ENCODE assay signal across 8 cellular contexts in the genomic region with DNA sequence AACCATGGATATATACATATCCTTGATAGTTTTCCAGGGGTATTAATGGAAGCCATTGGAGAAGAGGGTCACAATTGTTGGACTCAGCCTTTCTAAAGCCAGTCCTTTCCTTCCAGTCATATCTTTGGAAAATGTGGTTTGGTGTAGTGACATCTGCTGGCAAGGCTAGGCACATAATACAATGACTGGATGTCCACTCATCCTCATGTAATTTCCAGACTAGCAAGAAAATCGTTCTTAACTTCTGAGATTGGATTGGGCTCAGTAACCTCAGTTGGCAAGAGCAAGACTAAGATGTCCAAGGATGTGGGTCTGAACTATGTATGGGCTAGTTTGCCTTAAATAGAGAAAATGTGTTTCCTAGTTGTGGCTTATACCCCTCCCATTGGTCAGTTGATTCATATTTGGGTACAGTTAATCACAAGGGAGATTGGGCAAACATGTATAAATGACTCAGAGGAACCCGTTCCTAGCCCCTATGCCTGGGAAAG. TPM values are rescaled to one million over a fixed set of nuclear protein-coding genes. Genes with fewer than 3 reads are reported as not detected.
DNase-seq lines count a peak whose midpoint lies in the region; ATAC-seq and TF ChIP-seq lines count a peak whose summit lies in the region.

No MANE protein-coding gene starts in this region.

- no peak overlapping the region for H2BK20ac ChIP-seq in IMR-90 (ENCODE audit: low read depth, low read length)

- intact Hi-C loops in IMR-90 (cut with micrococcal nuclease) (loop anchor here (1.0 kb wide), 2 partner anchors 71 to 211 kb away; no protein-coding TSS in a partner anchor), esophagus squamous epithelium (cut with DNase I) (loop anchor here (5.0 to 10.0 kb wide), 2 partner anchors 72 to 205 kb away; a partner anchor contains a TSS), ovary (cut with DNase I) (loop anchor here (2.0 to 10.0 kb wide), 5 partner anchors 55 to 209 kb away; a partner anchor contains a TSS)

- H4K91ac ChIP-seq in IMR-90 (ENCODE audit: insufficient read depth, low read depth, low read length): no peak overlapping the region

- H3K18ac ChIP-seq in IMR-90 (ENCODE audit: low read depth, low read length): no peak overlapping the region

- H3F3A ChIP-seq in SK-N-SH (replicated peaks; ENCODE audit: insufficient read depth): no peaks in the 10 kb centered on the region

- TF ChIP-seq EP300 in SK-N-SH (IDR thresholded peaks at IDR 0.05; ENCODE audit: borderline replicate concordance in 1 of 2, low read depth in 1 of 2, low read length in 1 of 2) (no peak), ovary (IDR thresholded peaks at IDR 0.05) (no peak)

- H3K4me3 ChIP-seq in IMR-90 (ENCODE audit: insufficient read depth, low read depth, low read length) (no peak overlapping the region), SK-N-SH (ENCODE audit: low read depth in 2 of 2, low read length in 1 of 2) (no peak overlapping the region), esophagus squamous epithelium (no peak overlapping the region), ovary (no peak overlapping the region)

- H4K5ac ChIP-seq in IMR-90 (ENCODE audit: low read depth, low read length): no peak overlapping the region

- H3K4me1 ChIP-seq in IMR-90 (ENCODE audit: control insufficient read depth, insufficient read depth, low read length): no peaks in the 10 kb centered on the region
- no peaks in the 10 kb centered on the region; a peak in 1 of 4 replicates for H3K4me1 ChIP-seq in SK-N-SH (ENCODE audit: control insufficient read depth in 1 of 2, insufficient read depth in 2 of 2, low read depth in 1 of 2, low read length in 1 of 2)
- peaks cover 0 to 63% (median 39%) of the 10 kb centered on the region in 3 donors for H3K4me1 ChIP-seq in esophagus squamous epithelium
- H3K4me1 ChIP-seq in ovary (ENCODE audit: insufficient read depth): peaks cover 4% of the 10 kb centered on the region

- H4K20me1 ChIP-seq in IMR-90 (ENCODE audit: insufficient read depth, low read length) (no peaks in the 10 kb centered on the region), SK-N-SH (ENCODE audit: insufficient read depth) (no peaks in the 10 kb centered on the region)

- no TSS peak for BruUV-seq in IMR-90 (replicated peaks; lab: Mats Ljungman, UMichigan)

- H3K23ac ChIP-seq in IMR-90 (ENCODE audit: low read depth, low read length): no peak overlapping the region

- no peak overlapping the region for H3K14ac ChIP-seq in IMR-90 (replicated peaks; ENCODE audit: low read depth, low read length)

- WGBS in IMR-90 (ENCODE audit: extremely low coverage in 2 of 2, insufficient read length in 1 of 2), 2 experiments: no CpG with 5 or more reads among the region's 2 CpGs
- 0% methylated on average over 2 of the region's 2 CpGs for WGBS in SK-N-SH (ENCODE audit: low lambda C conversion rate)
- 0 to 3% methylated on average over 2 of the region's 2 CpGs for WGBS in esophagus squamous epithelium, 2 donors
- 3 to 10% (median 3%) methylated on average over 2 of the region's 2 CpGs for WGBS in ovary, 3 donors

- TF ChIP-seq CTCF in IMR-90 (conservative IDR thresholded peaks at IDR 0.05; ENCODE audit: low read depth, low read length) (peak; percentile 67), SK-N-SH (IDR thresholded peaks at IDR 0.05) (peak; percentile 74), esophagus squamous epithelium (IDR thresholded peaks at IDR 0.05) (peak; percentile 22 to 64 (median 47)), ovary (IDR thresholded peaks at IDR 0.05) (peak in 2 of 3 donors; percentile 59 to 66)

- H2BK5ac ChIP-seq in IMR-90 (ENCODE audit: low read depth, low read length, poor library complexity, severe bottlenecking): no peak overlapping the region

- no peaks in the 10 kb centered on the region for H3K79me2 ChIP-seq in SK-N-SH (ENCODE audit: insufficient read depth)

- no peak overlapping the region for H3K9ac ChIP-seq in IMR-90 (ENCODE audit: low read depth, low read length)
- H3K9ac ChIP-seq in SK-N-SH: no peak overlapping the region

- H3K36me3 ChIP-seq in IMR-90 (ENCODE audit: control insufficient read depth, insufficient read depth, low read length): no peaks in the 10 kb centered on the region
- H3K36me3 ChIP-seq in SK-N-SH (replicated peaks in 1 of 2; ENCODE audit: control insufficient read depth in 1 of 2, insufficient read depth in 2 of 2, low read length in 1 of 2): no peaks in the 10 kb centered on the region
- H3K36me3 ChIP-seq in esophagus squamous epithelium: no peaks in the 10 kb centered on the region
- no peaks in the 10 kb centered on the region for H3K36me3 ChIP-seq in ovary

- no peaks in the 10 kb centered on the region for H3K79me1 ChIP-seq in IMR-90 (ENCODE audit: low read depth in 1 of 2, low read length in 2 of 2)

- DNase-seq in NCI-H524 (lab: John Stamatoyannopoulos, UW) (peak; percentile 21 to 54), NCI-H524 treated with DMSO at 0.1 percent for 48 hours (lab: John Stamatoyannopoulos, UW) (no peak), IMR-90 (peak; percentile 84), SK-N-SH (peak; percentile 40), esophagus squamous epithelium (lab: John Stamatoyannopoulos, UW) (no peak), ovary (peak in 2 of 5 donors; percentile 20 to 52), KG1 (lab: John Stamatoyannopoulos, UW) (no peak)

- TF ChIP-seq RAD21 in IMR-90 (IDR thresholded peaks at IDR 0.05; ENCODE audit: low read length) (peak; percentile 59), SK-N-SH (IDR thresholded peaks at IDR 0.05; ENCODE audit: low read length) (peak; percentile 71)

- H3K56ac ChIP-seq in IMR-90 (ENCODE audit: extremely low read depth, insufficient read depth, low read length): no peak overlapping the region

- peak overlapping the region in 1 of 2 experiments; percentile 64; a peak in 1 of 4 replicates for H4K8ac ChIP-seq in IMR-90 (ENCODE audit: low read depth in 2 of 2, low read length in 2 of 2)

- no peaks in the 10 kb centered on the region for H3K9me3 ChIP-seq in IMR-90 (ENCODE audit: control insufficient read depth, insufficient read depth, low read length)
- no peaks in the 10 kb centered on the region for H3K9me3 ChIP-seq in SK-N-SH
- no peaks in the 10 kb centered on the region for H3K9me3 ChIP-seq in esophagus squamous epithelium
- no peaks in the 10 kb centered on the region for H3K9me3 ChIP-seq in ovary

- no peak overlapping the region for H3K4ac ChIP-seq in IMR-90 (ENCODE audit: low read depth, low read length)

- CTCF ChIA-PET in IMR-90 (lab: Yijun Ruan, JAX): no interaction called here
- CTCF ChIA-PET in SK-N-SH (lab: Yijun Ruan, JAX): interaction anchor here (0.7 to 4.2 kb wide), 12 partner anchors 8 to 315 kb away, joined by 3 to 21 read pairs (median 4); a partner anchor contains a TSS

- H2BK15ac ChIP-seq in IMR-90 (ENCODE audit: low read depth, low read length): no peak overlapping the region

- in situ Hi-C loops in IMR-90 (cut with MboI; ENCODE audit: low sequenced_read_pairs): loop anchor here (10.0 kb wide), 1 partner anchor 215 kb away; no protein-coding TSS in a partner anchor

- H3K27ac ChIP-seq in IMR-90 (ENCODE audit: insufficient read depth, low read length) (no peak overlapping the region), SK-N-SH (ENCODE audit: low read depth in 2 of 2, low read length in 1 of 2) (0 out of 4 replicates have a peak overlapping the region, but pooled peaks of 1 of the 2 experiments have one; percentile 3), esophagus squamous epithelium (peak overlapping the region in 3 of 4 donors; percentile 46 to 80 (median 59)), ovary (no peak overlapping the region)

- ATAC-seq in IMR-90 (ENCODE audit: low read depth) (peak; percentile 91), HG03378 (IDR thresholded peaks at IDR 0.05; ENCODE audit: unreplicated experiment) (no peak)

- no peaks in the 10 kb centered on the region for H3K9me2 ChIP-seq in SK-N-SH

- peaks cover 2% of the 10 kb centered on the region; the same call in 1 of the 2 replicates for H3K27me3 ChIP-seq in IMR-90 (ENCODE audit: control insufficient read depth, insufficient read depth, low read length)
- H3K27me3 ChIP-seq in SK-N-SH (ENCODE audit: insufficient read depth): peaks cover 8% of the 10 kb centered on the region; the same call in 1 of the 2 replicates
- no peaks in the 10 kb centered on the region for H3K27me3 ChIP-seq in esophagus squamous epithelium
- no peaks in the 10 kb centered on the region for H3K27me3 ChIP-seq in ovary

- H2AK9ac ChIP-seq in IMR-90 (replicated peaks; ENCODE audit: low read depth, low read length, poor library complexity): no peak overlapping the region

- H3K9me1 ChIP-seq in IMR-90 (ENCODE audit: insufficient read depth, low read length): no peaks in the 10 kb centered on the region; the same call in 1 of the 2 replicates

- no peak overlapping the region for H2BK120ac ChIP-seq in IMR-90 (ENCODE audit: low read depth, low read length)

- TF ChIP-seq POLR2A in IMR-90 (IDR thresholded peaks at IDR 0.05; ENCODE audit: low read depth, low read length): no peak
- no peak for TF ChIP-seq POLR2A in esophagus squamous epithelium (IDR thresholded peaks at IDR 0.05)
- TF ChIP-seq POLR2A in ovary (IDR thresholded peaks at IDR 0.05): no peak

- dilution Hi-C loops in IMR-90 (cut with HindIII; ENCODE audit: low sequenced_read_pairs, unreplicated experiment): no loop called here

- POLR2A ChIA-PET in IMR-90 (lab: Charles Lee; ENCODE audit: unreplicated experiment): no interaction called here
- POLR2A ChIA-PET in SK-N-SH (lab: Yijun Ruan, JAX): no interaction called here

- H3K4me2 ChIP-seq in IMR-90 (ENCODE audit: low read depth, low read length) (no peak overlapping the region; the same call in 1 of the 2 replicates), SK-N-SH (no peak overlapping the region)

- H2AK5ac ChIP-seq in IMR-90 (ENCODE audit: low read depth, low read length): no peak overlapping the region

- H2AFZ ChIP-seq in IMR-90 (replicated peaks; ENCODE audit: low read length, poor library complexity): peak overlapping the region; percentile 35
- H2AFZ ChIP-seq in SK-N-SH (ENCODE audit: low read depth): no peak overlapping the region

RNA-seq across cellular contexts. Expression of a gene that starts 8.7 kb away (rescaled TPM):
- total RNA-seq in IMR-90 (2012; rRNA removed): 20.6 and 21.9 TPM in 2 replicates
- polyA plus RNA-seq in IMR-90 (2012; rRNA removed): 15.6 and 16.9 TPM in 2 replicates
- 5.6 and 11.1 TPM in 2 replicates for polyA plus RNA-seq in IMR-90 (2012; cell fraction: cytosol; rRNA removed)
- polyA plus RNA-seq in IMR-90 (2012; cell fraction: nucleus; rRNA removed; ENCODE audit: low replicate concordance): 6.1 and 21.2 TPM in 2 replicates
- polyA plus RNA-seq in SK-N-SH (2012; rRNA removed): 18.5 and 20.2 TPM in 2 replicates
- polyA plus RNA-seq in SK-N-SH (2012; cell fraction: cytosol; rRNA removed): 16.2 and 16.6 TPM in 2 replicates
- 29.1 and 32.5 TPM in 2 replicates for polyA plus RNA-seq in SK-N-SH (2012; cell fraction: nucleus; rRNA removed)
- 10 to 100 TPM; 22.6 to 32.6 (median 26.6) TPM for total RNA-seq in esophagus squamous epithelium
- 10 to 100 TPM; 23.4 to 76.6 (median 62.8) TPM for total RNA-seq in ovary
- polyA plus RNA-seq in ovary: 10 to 100 TPM; 18.4 to 69.8 TPM

RNA-seq across cellular contexts. Expression of a gene that starts 15.8 kb away (rescaled TPM):
- total RNA-seq in IMR-90 (2012; rRNA removed) (0.56 and 0.72 TPM in 2 replicates), esophagus squamous epithelium (1 to 10 TPM; 5.6 to 7.5 (median 6.5) TPM), ovary (10 to 100 TPM; 16.0 to 30.4 (median 19.0) TPM)
- polyA plus RNA-seq in IMR-90 (2012; rRNA removed) (3.4 and 4.5 TPM in 2 replicates), SK-N-SH (2012; rRNA removed) (7.8 and 9.0 TPM in 2 replicates), ovary (10 to 100 TPM; 15.0 to 25.2 TPM)
- polyA plus RNA-seq in IMR-90 (2012; cell fraction: cytosol; rRNA removed): 2.4 and 4.4 TPM in 2 replicates
- 3.8 and 6.4 TPM in 2 replicates for polyA plus RNA-seq in IMR-90 (2012; cell fraction: nucleus; rRNA removed; ENCODE audit: low replicate concordance)
- 4.6 and 6.4 TPM in 2 replicates for polyA plus RNA-seq in SK-N-SH (2012; cell fraction: cytosol; rRNA removed)
- 10.5 and 13.1 TPM in 2 replicates for polyA plus RNA-seq in SK-N-SH (2012; cell fraction: nucleus; rRNA removed)

Comparison
In these comparisons a context has a peak if more than half of its experiments do, and no peak if none do; other contexts are left out.
1. DNase-seq: peak in NCI-H524 (2 of 2), IMR-90 (single experiment) and SK-N-SH (single experiment); none in NCI-H524 treated with DMSO at 0.1 percent for 48 hours (single experiment), esophagus squamous epithelium (single experiment) and KG1 (single experiment).
2. H3K27ac ChIP-seq: peak in esophagus squamous epithelium (3 of 4); none in IMR-90 (single experiment) and ovary (0 of 2).
3. Peak in every context shown above with its lines, with median percentiles within 50 percentile points of each other: CTCF ChIP-seq.